In genomic region chr12:50411051-50411660, GRCh38 we compare ENCODE assay signal across 1 cellular context.
TF ChIP-seq lines count a peak whose summit lies in the region.

No MANE protein-coding gene starts in this region.

TF ChIP-seq in A549, 52 proteins besides CTCF, POLR2A, EP300 and RAD21 (continued from another document):
- no peak for TF ChIP-seq ZSCAN20 (CRISPR knock-in tag; IDR thresholded peaks at IDR 0.05)
